ENCODE assay signal across 10 cellular contexts in genomic region chr16:1542533-1542932, GRCh38. TPM values are rescaled to one million over a fixed set of nuclear protein-coding genes. Genes with fewer than 3 reads are reported as not detected.
DNase-seq lines count a peak whose midpoint lies in the region; ATAC-seq, FAIRE-seq and TF ChIP-seq lines count a peak whose summit lies in the region.
"Had no signal": no experiment of that assay in that cellular context is flagged by ENCODE, and none has a peak within 500 bp of the region (broad histone marks: within the 10 kb centered on the region; RNA-seq: fewer than 3 reads in every experiment).

No MANE protein-coding gene starts in this region.

- peak overlapping the region; percentile 45 for H3K23ac ChIP-seq in mesendoderm (ENCODE audit: low read length)

- TF ChIP-seq POLR2A in right lobe of liver (IDR thresholded peaks at IDR 0.05) = no peak
- TF ChIP-seq POLR2A in HepG2 (IDR thresholded peaks at IDR 0.05; ENCODE audit: insufficient read depth in 1 of 2, low read depth in 2 of 2, low read length in 2 of 2) = no peak
- TF ChIP-seq POLR2A in uterus (IDR thresholded peaks at IDR 0.05) = no peak

- no peaks in the 10 kb centered on the region for H3K79me1 ChIP-seq in mesendoderm (ENCODE audit: low read length)

- peak overlapping the region; percentile 66 for H3K4me3 Mint-ChIP-seq in activated naive CD8-positive, alpha-beta T cell treated with anti-CD3 and anti-CD28 coated beads, Interleukin-2, amount 10 ng/mL, durations not matched to agents 7 days and 5 days

- in situ Hi-C loops in HepG2 (cut with HindIII; ENCODE audit: extremely low pct_ligation_motif_present, low pct_unique_long_range_greater_than_20kb) (no loop called here), ACHN (cut with HindIII; ENCODE audit: low pct_ligation_motif_present, low pct_unique_long_range_greater_than_20kb, low sequenced_read_pairs) (no loop called here)

- H2AFZ ChIP-seq in HepG2 (ENCODE audit: low read length) = no peak overlapping the region

- peak overlapping the region; percentile 81 for H3K27ac Mint-ChIP-seq in activated naive CD8-positive, alpha-beta T cell treated with anti-CD3 and anti-CD28 coated beads, Interleukin-2, amount 10 ng/mL, durations not matched to agents 7 days and 5 days

- no CpG with 5 or more reads among the region's 18 CpGs for WGBS in right lobe of liver (ENCODE audit: insufficient coverage, low coverage, low lambda C conversion rate, missing lambda C conversion rate)
- 100% methylated on average over 11 of the region's 18 CpGs for WGBS in HepG2 (ENCODE audit: low lambda C conversion rate)
- WGBS in mesendoderm (ENCODE audit: extremely low coverage, insufficient coverage, low lambda C conversion rate) = no CpG with 5 or more reads among the region's 18 CpGs

- H3K36me3 Mint-ChIP-seq in activated naive CD8-positive, alpha-beta T cell treated with anti-CD3 and anti-CD28 coated beads, Interleukin-2, amount 10 ng/mL, durations not matched to agents 7 days and 5 days = peaks cover 14% of the 10 kb centered on the region

- TF ChIP-seq CTCF in right lobe of liver (IDR thresholded peaks at IDR 0.05) (no peak), HepG2 (CRISPR knock-in tag; IDR thresholded peaks at IDR 0.05) (no peak), uterus (IDR thresholded peaks at IDR 0.05) (no peak)

- no peak overlapping the region for H4K8ac ChIP-seq in mesendoderm (ENCODE audit: low read depth, low read length)

- no peak for TF ChIP-seq EP300 in HepG2 (IDR thresholded peaks at IDR 0.05; ENCODE audit: low read depth in 2 of 2, low read length in 2 of 2)
- TF ChIP-seq EP300 in HepG2 (CRISPR knock-in tag; IDR thresholded peaks at IDR 0.05; ENCODE audit: borderline replicate concordance) = no peak

- H2AK5ac ChIP-seq in mesendoderm (ENCODE audit: low read length) = no peak overlapping the region

- H3K4me2 ChIP-seq in HepG2 (ENCODE audit: low read depth, low read length) = no peak overlapping the region
- H3K4me2 ChIP-seq in mesendoderm (ENCODE audit: low read length) = no peak overlapping the region

- no peaks in the 10 kb centered on the region for H3K36me3 ChIP-seq in right lobe of liver
- H3K36me3 ChIP-seq in HepG2 (replicated peaks in 1 of 2; ENCODE audit: control insufficient read depth in 1 of 2, insufficient read depth in 2 of 2, low read length in 2 of 2) = no peaks in the 10 kb centered on the region; a peak in 1 of 5 replicates
- H3K36me3 ChIP-seq in mesendoderm (ENCODE audit: control insufficient read depth, insufficient read depth, low read length) = no peaks in the 10 kb centered on the region
- no peaks in the 10 kb centered on the region for H3K36me3 ChIP-seq in uterus

- POLR2A ChIA-PET in HepG2 (lab: Yijun Ruan, JAX) = no interaction called here
- POLR2A ChIA-PET in activated naive CD8-positive, alpha-beta T cell treated with anti-CD3 and anti-CD28 coated beads, Interleukin-2, amount 10 ng/mL, durations not matched to agents 7 days and 5 days (lab: Charles Lee) = interaction anchor here (1.3 to 6.8 kb wide), 2 partner anchors 8 to 163 kb away, joined by 3 to 35 read pairs; partner anchors contain the start of genes MAPK8IP3 and TMEM204

- CTCF ChIA-PET in HepG2 (lab: Yijun Ruan, JAX; ENCODE audit: low intra/inter-chr PET ratio, low total read pairs) = no interaction called here

- no peak overlapping the region for H2BK5ac ChIP-seq in mesendoderm (ENCODE audit: low read length)

- no peaks in the 10 kb centered on the region for H3K9me3 Mint-ChIP-seq in activated naive CD8-positive, alpha-beta T cell treated with anti-CD3 and anti-CD28 coated beads, Interleukin-2, amount 10 ng/mL, durations not matched to agents 7 days and 5 days

- no peak for FAIRE-seq in HepG2 (lab: Jason Lieb, UNC)

- no peak overlapping the region for H3K18ac ChIP-seq in mesendoderm (ENCODE audit: low read length)

- no peak overlapping the region for H2BK120ac ChIP-seq in mesendoderm (ENCODE audit: low read depth, low read length)

- H3K27me3 ChIP-seq in right lobe of liver (no peaks in the 10 kb centered on the region), HepG2 (ENCODE audit: control insufficient read depth in 1 of 2, insufficient read depth in 2 of 2, low read length in 2 of 2) (no peaks in the 10 kb centered on the region), mesendoderm (ENCODE audit: insufficient read depth, low read length, poor library complexity) (no peaks in the 10 kb centered on the region), uterus (no peaks in the 10 kb centered on the region)

- TF ChIP-seq RAD21 in HepG2 (CRISPR knock-in tag; IDR thresholded peaks at IDR 0.05) = no peak

- H2BK15ac ChIP-seq in mesendoderm (replicated peaks; ENCODE audit: low read depth) = no peak overlapping the region

- no peak overlapping the region for H4K5ac ChIP-seq in mesendoderm (ENCODE audit: low read length)

- no peak overlapping the region for H3K4ac ChIP-seq in mesendoderm (ENCODE audit: low read depth, low read length)

- intact Hi-C loops in right lobe of liver (cut with DNase I) = no loop called here
- intact Hi-C loops in HepG2 (cut with micrococcal nuclease; ENCODE audit: unreplicated experiment) = no loop called here
- intact Hi-C loops in uterus (cut with DNase I; ENCODE audit: low total_unique reads) = no loop called here

- DNase-seq in right lobe of liver = no peak
- DNase-seq in HepG2 (ENCODE audit: low spot score) = no peak
- no peak for DNase-seq in activated naive CD8-positive, alpha-beta T cell treated with anti-CD3 and anti-CD28 coated beads, Interleukin-2, amount 10 ng/mL, durations not matched to agents 7 days and 5 days
- DNase-seq in mesendoderm = no peak
- no peak for DNase-seq in uterus
- no peak for DNase-seq in GDM1 (lab: John Stamatoyannopoulos, UW)
- DNase-seq in AG08395 (ENCODE audit: low spot score) = no peak
- DNase-seq in ACHN = no peak
- DNase-seq: activated effector memory CD4-positive, alpha-beta T cell treated with Interleukin-2 at 50 U/mL for 16 hours; NCI-H524 treated with DMSO at 0.1 percent for 48 hours had no signal

- H3K79me2 ChIP-seq in HepG2 (ENCODE audit: insufficient read depth, low read length) (no peaks in the 10 kb centered on the region), mesendoderm (ENCODE audit: control insufficient read depth, insufficient read depth, low read length) (no peaks in the 10 kb centered on the region)

- no peak overlapping the region for H3K9ac ChIP-seq in HepG2 (ENCODE audit: insufficient read depth, low read depth, low read length)
- H3K9ac ChIP-seq in mesendoderm (ENCODE audit: low read length) = no peak overlapping the region

- no peak for ATAC-seq in right lobe of liver
- no peak for ATAC-seq in HepG2
- no peak for ATAC-seq in activated naive CD8-positive, alpha-beta T cell treated with anti-CD3 and anti-CD28 coated beads, Interleukin-2, amount 10 ng/mL, durations not matched to agents 7 days and 5 days (ENCODE audit: low read depth)

- H3K9me3 ChIP-seq in right lobe of liver (no peaks in the 10 kb centered on the region), HepG2 (ENCODE audit: low read length) (no peaks in the 10 kb centered on the region), uterus (no peaks in the 10 kb centered on the region)

- H4K20me1 ChIP-seq in HepG2 (ENCODE audit: insufficient read depth, low read length) = no peaks in the 10 kb centered on the region

- no peak overlapping the region for H3K4me3 ChIP-seq in right lobe of liver
- no peak overlapping the region for H3K4me3 ChIP-seq in HepG2 (replicated peaks in 1 of 3; ENCODE audit: insufficient read depth in 1 of 3, low read depth in 2 of 3, low read length in 3 of 3)
- H3K4me3 ChIP-seq in mesendoderm (ENCODE audit: low read length) = no peak overlapping the region
- H3K4me3 ChIP-seq in uterus = no peak overlapping the region

- H3K4me1 ChIP-seq in right lobe of liver (peaks cover 0 to 6% (median 0%) of the 10 kb centered on the region in 4 donors), HepG2 (ENCODE audit: insufficient read depth, low read length) (peaks cover 26% of the 10 kb centered on the region), mesendoderm (ENCODE audit: control insufficient read depth, low read depth, low read length) (no peaks in the 10 kb centered on the region), uterus (peaks cover 0 to 28% of the 10 kb centered on the region in 2 donors)

- no peaks in the 10 kb centered on the region for H3K27me3 Mint-ChIP-seq in activated naive CD8-positive, alpha-beta T cell treated with anti-CD3 and anti-CD28 coated beads, Interleukin-2, amount 10 ng/mL, durations not matched to agents 7 days and 5 days

- no TSS peak for BruUV-seq in HepG2 (replicated peaks; lab: Mats Ljungman, UMichigan)

- peaks cover 58% of the 10 kb centered on the region for H3K4me1 Mint-ChIP-seq in activated naive CD8-positive, alpha-beta T cell treated with anti-CD3 and anti-CD28 coated beads, Interleukin-2, amount 10 ng/mL, durations not matched to agents 7 days and 5 days

- H3K56ac ChIP-seq in mesendoderm (ENCODE audit: low read length) = no peak overlapping the region

- H3K27ac ChIP-seq in right lobe of liver (peak overlapping the region; percentile 0 to 70 (median 13)), HepG2 (ENCODE audit: extremely low read length, insufficient read depth, low read length) (no peak overlapping the region), mesendoderm (ENCODE audit: low read depth, low read length) (no peak overlapping the region), uterus (peak overlapping the region; percentile 73 to 77)

RNA-seq across cellular contexts. Expression of gene TMEM204, which starts 9.1 kb away (rescaled TPM):
- total RNA-seq in right lobe of liver (10 to 100 TPM in 2 of 6 experiments, 1 to 10 TPM in 4; 4.7 to 18.7 (median 8.9) TPM), HepG2 (2016; rRNA removed; fragmentation: Illumina TruSeq; extraction: Trizol) (not detected in 2 replicates), uterus (10 to 100 TPM; 24.8 to 45.3 (median 39.3) TPM)
- not detected in 2 replicates for total RNA-seq in HepG2 (2016; cell fraction: cytosol; rRNA removed; fragmentation: Illumina TruSeq; extraction: Trizol; ENCODE audit: low read depth)
- total RNA-seq in HepG2 (2016; cell fraction: insoluble cytoplasmic fraction; rRNA removed; fragmentation: Illumina TruSeq; extraction: Trizol) = not detected in 2 replicates
- not detected in 2 replicates for total RNA-seq in HepG2 (2016; cell fraction: membrane; rRNA removed; fragmentation: Illumina TruSeq; extraction: Trizol)
- not detected in 2 replicates for total RNA-seq in HepG2 (2016; cell fraction: nucleus; rRNA removed; fragmentation: Illumina TruSeq; extraction: Trizol)
- not detected in 2 replicates for polyA plus RNA-seq in HepG2 (2011; rRNA removed)
- not detected in 2 replicates for polyA plus RNA-seq in HepG2 (2011; cell fraction: cytosol; rRNA removed)
- not detected in 2 replicates for polyA plus RNA-seq in HepG2 (2011; cell fraction: nucleus; rRNA removed)
- polyA plus RNA-seq in HepG2 (2012) = not detected in 2 replicates
- polyA plus RNA-seq in HepG2 (2016; cell fraction: cytosol; fragmentation: Illumina TruSeq; extraction: Trizol; ENCODE audit: low read depth) = not detected in 2 replicates
- not detected in 2 replicates for polyA plus RNA-seq in HepG2 (2016; cell fraction: insoluble cytoplasmic fraction; fragmentation: Illumina TruSeq; extraction: Trizol; ENCODE audit: low read depth)
- not detected in 2 replicates for polyA plus RNA-seq in HepG2 (2016; cell fraction: membrane; fragmentation: Illumina TruSeq; extraction: Trizol; ENCODE audit: low read depth)
- not detected in 2 replicates for polyA plus RNA-seq in HepG2 (2016; cell fraction: nucleus; fragmentation: Illumina TruSeq; extraction: Trizol; ENCODE audit: insufficient read depth, low read depth)
- not detected in 2 replicates for polyA minus RNA-seq in HepG2 (2011; rRNA and poly(A)+ RNA removed; ENCODE audit: low replicate concordance)
- not detected in 2 replicates for polyA minus RNA-seq in HepG2 (2011; cell fraction: cytosol; rRNA and poly(A)+ RNA removed)
- polyA minus RNA-seq in HepG2 (2011; cell fraction: nucleus; rRNA and poly(A)+ RNA removed) = not detected in 2 replicates
- total RNA-seq in activated naive CD8-positive, alpha-beta T cell treated with anti-CD3 and anti-CD28 coated beads, Interleukin-2, amount 10 ng/mL, durations not matched to agents 7 days and 5 days = 10 to 100 TPM; 68.3 to 72.0 TPM
- 0.07 TPM for polyA plus RNA-seq in mesendoderm (2013, experiment 1 of 2)
- 0.04 TPM for polyA plus RNA-seq in mesendoderm (2013, experiment 2 of 2)

RNA-seq across cellular contexts. Expression of gene TELO2, which starts 49.4 kb away (rescaled TPM):
- total RNA-seq in right lobe of liver = 10 to 100 TPM in 5 of 6 experiments, 1 to 10 TPM in 1; 9.5 to 31.0 (median 20.8) TPM
- 8.9 and 17.9 TPM in 2 replicates for total RNA-seq in HepG2 (2016; rRNA removed; fragmentation: Illumina TruSeq; extraction: Trizol)
- total RNA-seq in HepG2 (2016; cell fraction: cytosol; rRNA removed; fragmentation: Illumina TruSeq; extraction: Trizol; ENCODE audit: low read depth) = 4.6 and 5.6 TPM in 2 replicates
- total RNA-seq in HepG2 (2016; cell fraction: insoluble cytoplasmic fraction; rRNA removed; fragmentation: Illumina TruSeq; extraction: Trizol) = 8.4 and 19.3 TPM in 2 replicates
- total RNA-seq in HepG2 (2016; cell fraction: membrane; rRNA removed; fragmentation: Illumina TruSeq; extraction: Trizol) = 5.9 and 7.0 TPM in 2 replicates
- total RNA-seq in HepG2 (2016; cell fraction: nucleus; rRNA removed; fragmentation: Illumina TruSeq; extraction: Trizol) = 21.0 and 26.7 TPM in 2 replicates
- polyA plus RNA-seq in HepG2 (2011; rRNA removed) = 10.1 and 12.5 TPM in 2 replicates
- polyA plus RNA-seq in HepG2 (2011; cell fraction: cytosol; rRNA removed) = 4.0 and 7.4 TPM in 2 replicates
- polyA plus RNA-seq in HepG2 (2011; cell fraction: nucleus; rRNA removed) = 188 and 244 TPM in 2 replicates
- 11.3 and 13.8 TPM in 2 replicates for polyA plus RNA-seq in HepG2 (2012)
- polyA plus RNA-seq in HepG2 (2016; cell fraction: cytosol; fragmentation: Illumina TruSeq; extraction: Trizol; ENCODE audit: low read depth) = 1.7 and 2.3 TPM in 2 replicates
- polyA plus RNA-seq in HepG2 (2016; cell fraction: insoluble cytoplasmic fraction; fragmentation: Illumina TruSeq; extraction: Trizol; ENCODE audit: low read depth) = 9.6 and 13.7 TPM in 2 replicates
- 2.9 and 3.2 TPM in 2 replicates for polyA plus RNA-seq in HepG2 (2016; cell fraction: membrane; fragmentation: Illumina TruSeq; extraction: Trizol; ENCODE audit: low read depth)
- polyA plus RNA-seq in HepG2 (2016; cell fraction: nucleus; fragmentation: Illumina TruSeq; extraction: Trizol; ENCODE audit: insufficient read depth, low read depth) = 87.0 and 87.4 TPM in 2 replicates
- 11.5 and 12.7 TPM in 2 replicates for polyA minus RNA-seq in HepG2 (2011; rRNA and poly(A)+ RNA removed; ENCODE audit: low replicate concordance)
- 6.3 and 9.0 TPM in 2 replicates for polyA minus RNA-seq in HepG2 (2011; cell fraction: cytosol; rRNA and poly(A)+ RNA removed)
- polyA minus RNA-seq in HepG2 (2011; cell fraction: nucleus; rRNA and poly(A)+ RNA removed) = 18.6 and 19.7 TPM in 2 replicates
- 10 to 100 TPM; 53.9 to 57.1 TPM for total RNA-seq in activated naive CD8-positive, alpha-beta T cell treated with anti-CD3 and anti-CD28 coated beads, Interleukin-2, amount 10 ng/mL, durations not matched to agents 7 days and 5 days
- 31.2 TPM for polyA plus RNA-seq in mesendoderm (2013, experiment 1 of 2)
- polyA plus RNA-seq in mesendoderm (2013, experiment 2 of 2) = 31.3 TPM
- 10 to 100 TPM in 3 of 4 donors, 1 to 10 TPM in 1; 4.9 to 59.1 (median 39.0) TPM for total RNA-seq in uterus

RNA-seq across cellular contexts. Expression of gene PTX4, which starts 53.8 kb away (rescaled TPM):
- total RNA-seq in right lobe of liver (not detected), HepG2 (2016; rRNA removed; fragmentation: Illumina TruSeq; extraction: Trizol) (not detected in 2 replicates), uterus (under 1 TPM in 2 of 4 donors, not detected in 2; 0.28 to 0.52 TPM)
- not detected in 2 replicates for total RNA-seq in HepG2 (2016; cell fraction: cytosol; rRNA removed; fragmentation: Illumina TruSeq; extraction: Trizol; ENCODE audit: low read depth)
- total RNA-seq in HepG2 (2016; cell fraction: insoluble cytoplasmic fraction; rRNA removed; fragmentation: Illumina TruSeq; extraction: Trizol) = not detected in 2 replicates
- total RNA-seq in HepG2 (2016; cell fraction: membrane; rRNA removed; fragmentation: Illumina TruSeq; extraction: Trizol) = not detected in 2 replicates
- total RNA-seq in HepG2 (2016; cell fraction: nucleus; rRNA removed; fragmentation: Illumina TruSeq; extraction: Trizol) = not detected in 2 replicates
- 0.04 TPM in 1 of 2 replicates, not detected in the other for polyA plus RNA-seq in HepG2 (2011; rRNA removed)
- 0.04 TPM in 1 of 2 replicates, not detected in the other for polyA plus RNA-seq in HepG2 (2011; cell fraction: cytosol; rRNA removed)
- polyA plus RNA-seq in HepG2 (2011; cell fraction: nucleus; rRNA removed) = not detected in 2 replicates
- polyA plus RNA-seq in HepG2 (2012) = not detected in 2 replicates
- polyA plus RNA-seq in HepG2 (2016; cell fraction: cytosol; fragmentation: Illumina TruSeq; extraction: Trizol; ENCODE audit: low read depth) = not detected in 2 replicates
- polyA plus RNA-seq in HepG2 (2016; cell fraction: insoluble cytoplasmic fraction; fragmentation: Illumina TruSeq; extraction: Trizol; ENCODE audit: low read depth) = not detected in 2 replicates
- polyA plus RNA-seq in HepG2 (2016; cell fraction: membrane; fragmentation: Illumina TruSeq; extraction: Trizol; ENCODE audit: low read depth) = not detected in 2 replicates
- polyA plus RNA-seq in HepG2 (2016; cell fraction: nucleus; fragmentation: Illumina TruSeq; extraction: Trizol; ENCODE audit: insufficient read depth, low read depth) = not detected in 2 replicates
- not detected in 2 replicates for polyA minus RNA-seq in HepG2 (2011; rRNA and poly(A)+ RNA removed; ENCODE audit: low replicate concordance)
- not detected in 2 replicates for polyA minus RNA-seq in HepG2 (2011; cell fraction: cytosol; rRNA and poly(A)+ RNA removed)
- polyA minus RNA-seq in HepG2 (2011; cell fraction: nucleus; rRNA and poly(A)+ RNA removed) = not detected in 2 replicates
- total RNA-seq in activated naive CD8-positive, alpha-beta T cell treated with anti-CD3 and anti-CD28 coated beads, Interleukin-2, amount 10 ng/mL, durations not matched to agents 7 days and 5 days = not detected
- polyA plus RNA-seq in mesendoderm (2013, experiment 1 of 2) = 0.03 TPM
- 0.04 TPM for polyA plus RNA-seq in mesendoderm (2013, experiment 2 of 2)

Comparison
In these comparisons a context has a peak if more than half of its experiments do, and no peak if none do; other contexts are left out.
1. H3K27ac ChIP-seq: peak in right lobe of liver (3 of 3) and uterus (2 of 2); none in HepG2 (single experiment) and mesendoderm (single experiment).